11 cellular contexts compared by ENCODE assay signal in the genomic region with DNA sequence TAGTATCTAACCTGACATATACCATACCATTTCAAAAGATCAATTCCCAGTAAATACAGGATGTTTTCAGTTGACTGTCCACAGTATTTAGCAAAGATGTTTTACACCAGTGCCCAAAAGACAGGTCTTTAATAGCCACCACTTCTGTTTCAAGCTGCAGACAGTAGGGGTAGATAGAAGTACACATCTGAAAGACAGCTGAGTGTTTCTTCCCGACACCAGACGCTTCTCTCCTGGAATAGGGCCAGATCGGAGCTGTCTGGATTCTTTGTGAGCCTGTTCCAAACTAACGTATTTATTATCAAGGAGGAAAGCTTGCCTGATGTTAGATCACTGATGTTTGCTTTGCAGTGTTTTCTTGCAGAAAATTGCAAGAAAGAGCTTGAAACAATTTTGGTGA.
A peak's percentile ranks its signal among the peaks of the same experiment; 100 is the strongest.
DNase-seq lines count a peak whose midpoint lies in the region; ATAC-seq and TF ChIP-seq lines count a peak whose summit lies in the region.
"Had no signal": no experiment of that assay in that cellular context is flagged by ENCODE, and none has a peak within 500 bp of the region (broad histone marks: within the 10 kb centered on the region; RNA-seq: fewer than 3 reads in every experiment).

No MANE protein-coding gene starts in this region.

- H4K91ac ChIP-seq in mesenchymal stem cell (ENCODE audit: low read length): no peak overlapping the region

- no peak overlapping the region for H2BK15ac ChIP-seq in mesenchymal stem cell (ENCODE audit: low read depth, poor library complexity, severe bottlenecking)

- H3K4me1 ChIP-seq in mesenchymal stem cell (ENCODE audit: control insufficient read depth, insufficient read depth, low read depth, low read length): peaks cover 2% of the 10 kb centered on the region

- DNase-seq in AG09309 (ENCODE audit: low read depth) (peak; percentile 8), NCI-H2227 (lab: John Stamatoyannopoulos, UW; ENCODE audit: unreplicated experiment) (peak; percentile 45), choroid plexus epithelial cell (ENCODE audit: low read depth) (peak; percentile 94), mesenchymal stem cell (peak; percentile 83), HK-2 (ENCODE audit: unreplicated experiment) (no peak), NCI-H1092 (lab: John Stamatoyannopoulos, UW) (no peak), 8988T (no peak)
- DNase-seq: naive B cell; NCI-H774; stimulated activated naive B cell treated with anti-CD40 and anti-IgM and Interleukin-4, amounts not matched to agents 10 μg/mL and 1 μg/mL and 100 μg/mL, for 72 hours had no signal

- TF ChIP-seq CTCF in AG09309 (IDR thresholded peaks at IDR 0.05; ENCODE audit: control insufficient read depth, insufficient read depth, low read depth, low read length, missing control alignments) (peak; percentile 34), choroid plexus epithelial cell (conservative IDR thresholded peaks at IDR 0.05; ENCODE audit: low read depth, low read length) (peak; percentile 78)

- no peak overlapping the region for H2BK12ac ChIP-seq in mesenchymal stem cell (ENCODE audit: low read length in 2 of 2)

- no peaks in the 10 kb centered on the region for H3K9me3 ChIP-seq in mesenchymal stem cell (ENCODE audit: control insufficient read depth, low read length)

- no peak overlapping the region for H3K27ac ChIP-seq in mesenchymal stem cell (ENCODE audit: low read length, poor library complexity, severe bottlenecking)

- peak overlapping the region; percentile 41 for H3K9ac ChIP-seq in mesenchymal stem cell (ENCODE audit: low read length)

- no peak overlapping the region for H2BK120ac ChIP-seq in mesenchymal stem cell (ENCODE audit: low read depth, low read length)

- no peak overlapping the region for H3K18ac ChIP-seq in mesenchymal stem cell (ENCODE audit: low read depth in 1 of 2, low read length in 2 of 2)

- H3K79me1 ChIP-seq in mesenchymal stem cell (replicated peaks; ENCODE audit: low read length, poor library complexity, severe bottlenecking): no peaks in the 10 kb centered on the region

- no peaks in the 10 kb centered on the region for H3K27me3 ChIP-seq in mesenchymal stem cell (ENCODE audit: control insufficient read depth in 1 of 2, insufficient read depth in 1 of 2, low read length in 2 of 2)

- H2AFZ ChIP-seq in mesenchymal stem cell (ENCODE audit: low read depth, low read length): no peak overlapping the region

- ATAC-seq in GM21723 (IDR thresholded peaks at IDR 0.05; ENCODE audit: unreplicated experiment): no peak
- ATAC-seq: stimulated activated naive B cell treated with anti-CD40 and anti-IgM and Interleukin-4, amounts not matched to agents 10 μg/mL and 1 μg/mL and 100 μg/mL, for 72 hours had no signal

- H2BK5ac ChIP-seq in mesenchymal stem cell (ENCODE audit: low read depth, low read length, poor library complexity, severe bottlenecking): no peak overlapping the region

- H2AK5ac ChIP-seq in mesenchymal stem cell (ENCODE audit: low read length, severe bottlenecking): no peak overlapping the region

- no peak overlapping the region for H4K8ac ChIP-seq in mesenchymal stem cell (ENCODE audit: low read length)

- H3K4me2 ChIP-seq in mesenchymal stem cell (ENCODE audit: low read length, poor library complexity, severe bottlenecking): no peak overlapping the region

- H3K4me3 ChIP-seq in AG09309 (ENCODE audit: control insufficient read depth, low read depth, low read length): no peak overlapping the region
- no peak overlapping the region for H3K4me3 ChIP-seq in choroid plexus epithelial cell (ENCODE audit: low read depth, low read length)
- H3K4me3 ChIP-seq in mesenchymal stem cell (ENCODE audit: insufficient read depth in 1 of 2, low read depth in 1 of 2, low read length in 2 of 2): no peak overlapping the region

- WGBS in mesenchymal stem cell: 2% methylated on average over 4 of the region's 4 CpGs

- no peak overlapping the region for H3K4ac ChIP-seq in mesenchymal stem cell (ENCODE audit: low read depth in 1 of 2, low read length in 2 of 2)

- H3K36me3 ChIP-seq in mesenchymal stem cell (ENCODE audit: control insufficient read depth in 1 of 2, insufficient read depth in 2 of 2, low read depth in 1 of 2, low read length in 2 of 2): no peaks in the 10 kb centered on the region

- H3K14ac ChIP-seq in mesenchymal stem cell (ENCODE audit: low read length in 2 of 2): no peak overlapping the region

- H3K23ac ChIP-seq in mesenchymal stem cell (ENCODE audit: low read length in 2 of 2): no peak overlapping the region

Comparison
In these comparisons a context has a peak if more than half of its experiments do, and no peak if none do; other contexts are left out.
1. DNase-seq: peak in AG09309 (single experiment), NCI-H2227 (single experiment), choroid plexus epithelial cell (single experiment) and mesenchymal stem cell (single experiment); none in HK-2 (single experiment), NCI-H1092 (single experiment) and 8988T (single experiment).